ENCODE assay signal across 1 cellular context in the genomic region with DNA sequence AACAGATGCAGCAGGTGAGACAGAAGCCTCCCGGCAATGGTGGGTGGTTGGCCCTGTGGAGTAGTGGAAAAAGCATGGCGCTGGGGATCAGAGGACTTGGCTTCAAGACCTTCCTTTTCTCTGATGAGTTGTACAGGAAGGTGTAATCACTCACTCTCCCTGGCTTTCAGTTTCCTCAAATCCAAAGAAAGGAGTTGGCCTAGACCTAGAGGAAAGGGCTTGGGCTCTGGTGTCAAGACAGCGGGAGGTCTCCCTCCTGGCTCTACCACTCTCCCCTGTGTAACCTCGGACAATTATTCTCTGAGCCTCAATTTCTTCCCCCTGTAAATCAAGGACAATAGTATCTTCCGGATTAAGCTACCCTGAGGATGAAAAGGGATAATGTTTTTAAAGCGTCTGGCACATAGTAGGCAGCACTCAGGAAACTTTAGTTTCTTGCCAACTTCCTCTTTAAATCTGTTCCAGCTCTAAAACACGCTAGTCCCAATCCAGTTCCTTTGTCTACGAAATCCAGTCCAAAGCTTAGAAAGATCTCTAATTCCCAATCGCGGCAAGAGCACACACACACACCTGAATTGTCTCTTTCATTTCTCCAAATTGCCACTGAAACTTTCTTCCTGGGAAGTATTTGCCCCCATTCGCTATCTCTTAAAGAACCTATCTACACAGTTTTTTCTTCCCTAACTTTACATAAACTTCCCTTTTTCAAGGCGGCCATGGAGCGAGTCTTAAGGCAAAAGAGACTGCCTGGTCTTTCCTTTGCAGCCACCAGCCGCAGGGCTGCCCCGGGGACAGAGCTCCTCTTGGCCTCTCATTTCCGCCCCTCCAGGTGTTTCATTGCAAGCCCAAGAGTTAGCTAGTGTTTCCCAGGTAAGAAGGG.
TF ChIP-seq lines count a peak whose summit lies in the region.

No MANE protein-coding gene starts in this region.

TF ChIP-seq in H1, 55 proteins besides CTCF, POLR2A, EP300 and RAD21 (continued from another document):
- TF ChIP-seq, protein P1, sequence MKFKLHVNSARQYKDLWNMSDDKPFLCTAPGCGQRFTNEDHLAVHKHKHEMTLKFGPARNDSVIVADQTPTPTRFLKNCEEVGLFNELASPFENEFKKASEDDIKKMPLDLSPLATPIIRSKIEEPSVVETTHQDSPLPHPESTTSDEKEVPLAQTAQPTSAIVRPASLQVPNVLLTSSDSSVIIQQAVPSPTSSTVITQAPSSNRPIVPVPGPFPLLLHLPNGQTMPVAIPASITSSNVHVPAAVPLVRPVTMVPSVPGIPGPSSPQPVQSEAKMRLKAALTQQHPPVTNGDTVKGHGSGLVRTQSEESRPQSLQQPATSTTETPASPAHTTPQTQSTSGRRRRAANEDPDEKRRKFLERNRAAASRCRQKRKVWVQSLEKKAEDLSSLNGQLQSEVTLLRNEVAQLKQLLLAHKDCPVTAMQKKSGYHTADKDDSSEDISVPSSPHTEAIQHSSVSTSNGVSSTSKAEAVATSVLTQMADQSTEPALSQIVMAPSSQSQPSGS (IDR thresholded peaks at IDR 0.05; ENCODE audit: low read length) = no peak
- TF ChIP-seq TCF12 (IDR thresholded peaks at IDR 0.05; ENCODE audit: low read depth, low read length) (no peak), TBP (IDR thresholded peaks at IDR 0.05; ENCODE audit: low read depth, low read length) (peak; percentile 44; the same call in 1 of the 2 replicates), CHD2 (IDR thresholded peaks at IDR 0.05; ENCODE audit: low read length) (no peak), SIN3A (conservative IDR thresholded peaks at IDR 0.05 in 1 of 2, IDR thresholded peaks at IDR 0.05 in 1 of 2; ENCODE audit: low read depth in 1 of 2, low read length in 2 of 2) (no peak), NRF1 (IDR thresholded peaks at IDR 0.05; ENCODE audit: low read depth, low read length) (no peak), YY1 (IDR thresholded peaks at IDR 0.05; ENCODE audit: low read depth, low read length) (no peak)
